Comparison of ENCODE assay signal across 32 cellular contexts in the genomic region with DNA sequence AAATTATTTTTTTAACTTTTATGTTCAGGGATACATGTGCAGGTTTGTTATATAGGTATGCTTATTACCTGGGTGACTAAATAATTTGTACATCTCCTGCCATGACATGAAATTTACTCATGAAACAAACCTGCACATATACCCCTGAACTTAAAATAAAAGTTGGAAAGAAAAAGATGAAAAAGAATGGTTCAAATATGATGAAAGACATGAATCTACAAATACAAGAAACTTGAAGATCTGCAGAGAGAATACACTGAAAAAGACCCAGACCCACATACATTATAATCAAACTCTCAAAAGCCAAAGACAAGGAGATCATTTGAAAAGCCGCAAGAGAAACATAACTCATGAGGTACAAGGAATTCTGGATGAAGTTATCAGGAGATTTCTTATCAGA.
DNase-seq lines count a peak whose midpoint lies in the region; ATAC-seq, FAIRE-seq and TF ChIP-seq lines count a peak whose summit lies in the region.
"Had no signal": no experiment of that assay in that cellular context is flagged by ENCODE, and none has a peak within 500 bp of the region (broad histone marks: within the 10 kb centered on the region; RNA-seq: fewer than 3 reads in every experiment).

No MANE protein-coding gene starts in this region.

- H4K20me1 ChIP-seq in HepG2 (ENCODE audit: insufficient read depth, low read length): no peaks in the 10 kb centered on the region
- H4K20me1 ChIP-seq: BLaER1; BLaER1 treated with 17β-estradiol and CSF1 and Interleukin-3, amounts not matched to agents 10 nM and 100 nM had no signal

- H3K4me2 ChIP-seq in HepG2 (ENCODE audit: low read depth, low read length): no peak overlapping the region
- H3K4me2 ChIP-seq: A549; BLaER1; BLaER1 treated with 17β-estradiol and CSF1 and Interleukin-3, amounts not matched to agents 10 nM and 100 nM had no signal

- no peak for TF ChIP-seq RAD21 in HepG2 (CRISPR knock-in tag; IDR thresholded peaks at IDR 0.05)

- no TSS peak for BruUV-seq in HepG2 (replicated peaks; lab: Mats Ljungman, UMichigan)

- POLR2A ChIA-PET in HepG2 (lab: Yijun Ruan, JAX): no interaction called here
- POLR2A ChIA-PET in HEK293 (lab: Yijun Ruan, JAX): no interaction called here

- peaks cover 36% of the 10 kb centered on the region for H3K36me3 Mint-ChIP-seq in natural killer cell treated with Interleukin-12 subunit alpha and Interleukin-12 subunit beta and Interleukin-15 and Interleukin-18, amount 100 ng/mL, for 72 hours
- H3K36me3 Mint-ChIP-seq: CD14-positive monocyte had no signal

- H3K27me3 Mint-ChIP-seq in natural killer cell treated with Interleukin-12 subunit alpha and Interleukin-12 subunit beta and Interleukin-15 and Interleukin-18, amount 100 ng/mL, for 72 hours: no peaks in the 10 kb centered on the region
- H3K27me3 Mint-ChIP-seq: B cell; CD4-positive, alpha-beta memory T cell; CD4-positive, alpha-beta T cell; CD4-positive, CD25-positive, alpha-beta regulatory T cell had no signal

- TF ChIP-seq CTCF in HepG2 (CRISPR knock-in tag; IDR thresholded peaks at IDR 0.05) (no peak), right lobe of liver (IDR thresholded peaks at IDR 0.05) (no peak), HEK293 (tag by site-specific recombination; IDR thresholded peaks at IDR 0.05) (no peak)

- H3K4me1 Mint-ChIP-seq in natural killer cell treated with Interleukin-12 subunit alpha and Interleukin-12 subunit beta and Interleukin-15 and Interleukin-18, amount 100 ng/mL, for 72 hours (ENCODE audit: low read depth in 2 of 2): peaks cover 0 to 7% of the 10 kb centered on the region in 2 donors
- H3K4me1 Mint-ChIP-seq: B cell; CD14-positive monocyte; CD4-positive, CD25-positive, alpha-beta regulatory T cell had no signal

- no peaks in the 10 kb centered on the region for H3K79me2 ChIP-seq in HepG2 (ENCODE audit: insufficient read depth, low read length)

- CTCF ChIA-PET in HepG2 (lab: Yijun Ruan, JAX; ENCODE audit: low intra/inter-chr PET ratio, low total read pairs): no interaction called here
- CTCF ChIA-PET in HEK293 (lab: Yijun Ruan, JAX): interaction anchor here (0.6 kb wide), 1 partner anchor 417 kb away, joined by 3 read pairs; no protein-coding TSS in a partner anchor

- no peak overlapping the region for H3K27ac ChIP-seq in HepG2 (ENCODE audit: extremely low read length, insufficient read depth, low read length)
- no peak overlapping the region for H3K27ac ChIP-seq in right lobe of liver
- H3K27ac ChIP-seq in HEK293 (ENCODE audit: extremely low read depth, low read depth, low read length): no peak overlapping the region
- H3K27ac ChIP-seq: A549; BLaER1; BLaER1 treated with 17β-estradiol and CSF1 and Interleukin-3, amounts not matched to agents 10 nM and 100 nM; C4-2B had no signal

- no peak for DNase-seq in HepG2 (ENCODE audit: low spot score)
- DNase-seq in right lobe of liver: no peak
- no peak for DNase-seq in natural killer cell treated with Interleukin-12 subunit alpha and Interleukin-12 subunit beta and Interleukin-15 and Interleukin-18, amount 100 ng/mL, for 72 hours (ENCODE audit: low spot score)
- DNase-seq: 8988T; ACHN; AML-193; BE2C; C1 segment of cervical spinal cord; Caco-2; Calu3; CD4-positive, alpha-beta memory T cell; CD4-positive, alpha-beta T cell; CD4-positive, CD25-positive, alpha-beta regulatory T cell; CD8-positive, alpha-beta memory T cell; CD8-positive, alpha-beta T cell; COR-L47; DMS 273 treated with DMSO at 0.1 percent for 48 hours; DMS153; DMS53; DMS79; DMS79 treated with DMSO at 0.1 percent for 48 hours; DND-41; EL had no signal

- H3K27me3 ChIP-seq in HepG2 (ENCODE audit: control insufficient read depth in 1 of 2, insufficient read depth in 2 of 2, low read length in 2 of 2) (no peaks in the 10 kb centered on the region), right lobe of liver (no peaks in the 10 kb centered on the region)
- H3K27me3 ChIP-seq: BE2C; BLaER1; BLaER1 treated with 17β-estradiol and CSF1 and Interleukin-3, amounts not matched to agents 10 nM and 100 nM had no signal

- peaks cover 20% of the 10 kb centered on the region for H3K9me3 ChIP-seq in HepG2 (ENCODE audit: low read length)
- H3K9me3 ChIP-seq in right lobe of liver: no peaks in the 10 kb centered on the region
- H3K9me3 ChIP-seq in HEK293 (ENCODE audit: control insufficient read depth, insufficient read depth, low read depth, low read length): no peaks in the 10 kb centered on the region
- H3K9me3 ChIP-seq: BE2C had no signal

- intact Hi-C loops in HepG2 (cut with micrococcal nuclease; ENCODE audit: unreplicated experiment) (no loop called here), right lobe of liver (cut with DNase I) (loop anchor here in 1 of 2 donors (10.0 kb wide), 1 partner anchor 52 kb away; no protein-coding TSS in a partner anchor)

- in situ Hi-C loops in HepG2 (cut with HindIII; ENCODE audit: extremely low pct_ligation_motif_present, low pct_unique_long_range_greater_than_20kb): no loop called here

- no peak for TF ChIP-seq EP300 in HepG2 (IDR thresholded peaks at IDR 0.05; ENCODE audit: low read depth in 2 of 2, low read length in 2 of 2)
- TF ChIP-seq EP300 in HepG2 (CRISPR knock-in tag; IDR thresholded peaks at IDR 0.05; ENCODE audit: borderline replicate concordance): no peak

- no peak overlapping the region for H3K4me3 ChIP-seq in HepG2 (replicated peaks in 1 of 3; ENCODE audit: insufficient read depth in 1 of 3, low read depth in 2 of 3, low read length in 3 of 3)
- H3K4me3 ChIP-seq in right lobe of liver: no peak overlapping the region
- no peak overlapping the region for H3K4me3 ChIP-seq in HEK293 (ENCODE audit: low read depth, low read length)
- H3K4me3 ChIP-seq: A549; BLaER1; BLaER1 treated with 17β-estradiol and CSF1 and Interleukin-3, amounts not matched to agents 10 nM and 100 nM had no signal

- H3K4me3 Mint-ChIP-seq in natural killer cell treated with Interleukin-12 subunit alpha and Interleukin-12 subunit beta and Interleukin-15 and Interleukin-18, amount 100 ng/mL, for 72 hours: no peak overlapping the region
- H3K4me3 Mint-ChIP-seq: B cell; CD14-positive monocyte; CD4-positive, alpha-beta memory T cell; CD4-positive, alpha-beta T cell; CD4-positive, CD25-positive, alpha-beta regulatory T cell; CD8-positive, alpha-beta memory T cell; CD8-positive, alpha-beta T cell had no signal

- H3K27ac Mint-ChIP-seq in natural killer cell treated with Interleukin-12 subunit alpha and Interleukin-12 subunit beta and Interleukin-15 and Interleukin-18, amount 100 ng/mL, for 72 hours: no peak overlapping the region
- H3K27ac Mint-ChIP-seq: B cell; CD14-positive monocyte; CD4-positive, alpha-beta memory T cell; CD4-positive, alpha-beta T cell; CD4-positive, CD25-positive, alpha-beta regulatory T cell; CD8-positive, alpha-beta memory T cell; CD8-positive, alpha-beta T cell had no signal

- WGBS in HepG2 (ENCODE audit: low lambda C conversion rate): 98% methylated on average over 1 of the region's 1 CpG
- 100% methylated on average over 1 of the region's 1 CpG for WGBS in right lobe of liver (ENCODE audit: insufficient coverage, low coverage, low lambda C conversion rate, missing lambda C conversion rate)

- no peak for FAIRE-seq in HepG2 (lab: Jason Lieb, UNC)
- FAIRE-seq: A204.1, A549, D721Med had no signal

- H3K9me3 Mint-ChIP-seq in natural killer cell treated with Interleukin-12 subunit alpha and Interleukin-12 subunit beta and Interleukin-15 and Interleukin-18, amount 100 ng/mL, for 72 hours: peaks cover 3% of the 10 kb centered on the region

- TF ChIP-seq POLR2A in HepG2 (IDR thresholded peaks at IDR 0.05; ENCODE audit: insufficient read depth in 1 of 2, low read depth in 2 of 2, low read length in 2 of 2) (no peak), right lobe of liver (IDR thresholded peaks at IDR 0.05) (no peak)

- H3K4me1 ChIP-seq in HepG2 (ENCODE audit: insufficient read depth, low read length): peaks cover 15% of the 10 kb centered on the region
- H3K4me1 ChIP-seq in right lobe of liver: peaks cover 0 to 20% (median 0%) of the 10 kb centered on the region in 4 donors
- no peaks in the 10 kb centered on the region for H3K4me1 ChIP-seq in HEK293 (ENCODE audit: control insufficient read depth, insufficient read depth, low read length)
- H3K4me1 ChIP-seq: BE2C, BLaER1 had no signal

- H3K36me3 ChIP-seq in HepG2 (replicated peaks in 1 of 2; ENCODE audit: control insufficient read depth in 1 of 2, insufficient read depth in 2 of 2, low read length in 2 of 2): no peaks in the 10 kb centered on the region
- H3K36me3 ChIP-seq in right lobe of liver: no peaks in the 10 kb centered on the region
- H3K36me3 ChIP-seq in HEK293 (ENCODE audit: control insufficient read depth in 2 of 2, insufficient read depth in 1 of 2, low read length in 2 of 2): no peaks in the 10 kb centered on the region
- H3K36me3 ChIP-seq: BE2C, BLaER1 had no signal

- no peak for ATAC-seq in HepG2
- ATAC-seq in right lobe of liver: no peak
- no peak for ATAC-seq in natural killer cell treated with Interleukin-12 subunit alpha and Interleukin-12 subunit beta and Interleukin-15 and Interleukin-18, amount 100 ng/mL, for 72 hours
- ATAC-seq: A549; CD8-positive, alpha-beta T cell had no signal

- H3K9ac ChIP-seq in HepG2 (ENCODE audit: insufficient read depth, low read depth, low read length): no peak overlapping the region
- H3K9ac ChIP-seq: BLaER1; BLaER1 treated with 17β-estradiol and CSF1 and Interleukin-3, amounts not matched to agents 10 nM and 100 nM had no signal

- no peak overlapping the region for H2AFZ ChIP-seq in HepG2 (ENCODE audit: low read length)

TF ChIP-seq in HepG2, 621 proteins besides CTCF, POLR2A, EP300 and RAD21:
- TF ChIP-seq CAMTA2 (CRISPR knock-in tag; IDR thresholded peaks at IDR 0.05; ENCODE audit: borderline replicate concordance) (no peak), ZNF558 (CRISPR knock-in tag; IDR thresholded peaks at IDR 0.05; ENCODE audit: borderline replicate concordance) (peak; percentile 56; the same call in 1 of the 2 replicates)

TF ChIP-seq in HEK293, 187 proteins besides CTCF, POLR2A, EP300 and RAD21 (continues in another document):
- TF ChIP-seq ZNF558 (tag by site-specific recombination; IDR thresholded peaks at IDR 0.05): peak; percentile 95
- TF ChIP-seq ZBTB21 (tag by site-specific recombination; IDR thresholded peaks at IDR 0.05): no peak
- TF ChIP-seq, protein P1, sequence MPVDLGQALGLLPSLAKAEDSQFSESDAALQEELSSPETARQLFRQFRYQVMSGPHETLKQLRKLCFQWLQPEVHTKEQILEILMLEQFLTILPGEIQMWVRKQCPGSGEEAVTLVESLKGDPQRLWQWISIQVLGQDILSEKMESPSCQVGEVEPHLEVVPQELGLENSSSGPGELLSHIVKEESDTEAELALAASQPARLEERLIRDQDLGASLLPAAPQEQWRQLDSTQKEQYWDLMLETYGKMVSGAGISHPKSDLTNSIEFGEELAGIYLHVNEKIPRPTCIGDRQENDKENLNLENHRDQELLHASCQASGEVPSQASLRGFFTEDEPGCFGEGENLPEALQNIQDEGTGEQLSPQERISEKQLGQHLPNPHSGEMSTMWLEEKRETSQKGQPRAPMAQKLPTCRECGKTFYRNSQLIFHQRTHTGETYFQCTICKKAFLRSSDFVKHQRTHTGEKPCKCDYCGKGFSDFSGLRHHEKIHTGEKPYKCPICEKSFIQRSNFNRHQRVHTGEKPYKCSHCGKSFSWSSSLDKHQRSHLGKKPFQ (tag by site-specific recombination; IDR thresholded peaks at IDR 0.05): no peak
- TF ChIP-seq ZNF830 (tag by site-specific recombination; IDR thresholded peaks at IDR 0.05; ENCODE audit: low read depth): no peak
- no peak for TF ChIP-seq ZNF596 (tag by site-specific recombination; IDR thresholded peaks at IDR 0.05)

Comparison
In these comparisons a context has a peak if more than half of its experiments do, and no peak if none do; other contexts are left out.
1. Of the 63 proteins assayed by ChIP-seq in both HepG2 and HEK293: peak only in HepG2: none; only in HEK293: none; in both: ZNF558; in neither: 62.